1 cellular context compared by ENCODE assay signal in the genomic region with DNA sequence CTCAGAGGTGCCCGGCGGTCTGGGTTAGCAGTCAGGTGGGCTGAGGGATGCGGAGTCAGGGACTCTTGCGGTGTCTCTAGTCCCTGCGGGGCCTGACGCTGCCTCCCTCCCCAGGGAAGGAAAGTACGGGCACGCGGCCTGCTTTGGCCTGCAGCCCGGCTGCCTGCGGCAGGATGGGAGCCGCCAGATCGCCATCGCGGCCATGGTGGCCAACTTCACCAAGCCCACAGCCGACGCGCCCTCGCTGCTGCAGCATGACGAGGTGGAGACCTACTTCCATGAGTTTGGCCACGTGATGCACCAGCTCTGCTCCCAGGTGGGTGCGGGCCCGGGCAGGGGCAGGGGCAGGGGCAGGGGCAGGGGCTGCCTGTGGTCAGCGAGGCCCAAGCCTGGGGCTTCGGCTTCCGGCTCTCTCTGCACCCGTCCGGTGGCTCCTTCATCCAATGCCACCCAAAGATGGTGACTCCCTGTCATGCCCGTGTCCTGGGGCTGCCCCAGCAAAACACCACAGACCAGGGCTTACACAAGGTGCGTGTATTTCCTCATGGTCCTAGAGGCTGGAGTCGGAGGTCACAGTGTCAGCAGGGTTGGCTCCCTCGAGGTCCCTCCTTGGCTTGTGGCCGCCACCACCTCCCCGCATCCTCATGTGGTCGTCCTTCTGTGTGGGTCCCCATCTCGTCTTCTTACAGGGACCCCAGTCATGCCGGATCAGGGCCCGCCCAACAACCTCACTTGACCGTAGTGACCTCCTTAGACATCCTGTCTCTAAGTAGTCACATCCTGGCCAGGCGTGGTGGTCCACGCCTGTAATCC.
TF ChIP-seq lines count a peak whose summit lies in the region.

No MANE protein-coding gene starts in this region.

TF ChIP-seq in K562, 482 proteins besides CTCF, POLR2A, EP300 and RAD21:
- TF ChIP-seq, protein P1, sequence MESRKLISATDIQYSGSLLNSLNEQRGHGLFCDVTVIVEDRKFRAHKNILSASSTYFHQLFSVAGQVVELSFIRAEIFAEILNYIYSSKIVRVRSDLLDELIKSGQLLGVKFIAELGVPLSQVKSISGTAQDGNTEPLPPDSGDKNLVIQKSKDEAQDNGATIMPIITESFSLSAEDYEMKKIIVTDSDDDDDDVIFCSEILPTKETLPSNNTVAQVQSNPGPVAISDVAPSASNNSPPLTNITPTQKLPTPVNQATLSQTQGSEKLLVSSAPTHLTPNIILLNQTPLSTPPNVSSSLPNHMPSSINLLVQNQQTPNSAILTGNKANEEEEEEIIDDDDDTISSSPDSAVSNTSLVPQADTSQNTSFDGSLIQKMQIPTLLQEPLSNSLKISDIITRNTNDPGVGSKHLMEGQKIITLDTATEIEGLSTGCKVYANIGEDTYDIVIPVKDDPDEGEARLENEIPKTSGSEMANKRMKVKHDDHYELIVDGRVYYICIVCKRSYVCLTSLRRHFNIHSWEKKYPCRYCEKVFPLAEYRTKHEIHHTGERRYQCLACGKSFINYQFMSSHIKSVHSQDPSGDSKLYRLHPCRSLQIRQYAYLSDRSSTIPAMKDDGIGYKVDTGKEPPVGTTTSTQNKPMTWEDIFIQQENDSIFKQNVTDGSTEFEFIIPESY (CRISPR knock-in tag; IDR thresholded peaks at IDR 0.05), result peak; percentile 28; the same call in 1 of the 2 replicates
- no peak for TF ChIP-seq PCBP2 (IDR thresholded peaks at IDR 0.05; ENCODE audit: low read depth, low read length, poor library complexity, severe bottlenecking)
